In the genomic region with DNA sequence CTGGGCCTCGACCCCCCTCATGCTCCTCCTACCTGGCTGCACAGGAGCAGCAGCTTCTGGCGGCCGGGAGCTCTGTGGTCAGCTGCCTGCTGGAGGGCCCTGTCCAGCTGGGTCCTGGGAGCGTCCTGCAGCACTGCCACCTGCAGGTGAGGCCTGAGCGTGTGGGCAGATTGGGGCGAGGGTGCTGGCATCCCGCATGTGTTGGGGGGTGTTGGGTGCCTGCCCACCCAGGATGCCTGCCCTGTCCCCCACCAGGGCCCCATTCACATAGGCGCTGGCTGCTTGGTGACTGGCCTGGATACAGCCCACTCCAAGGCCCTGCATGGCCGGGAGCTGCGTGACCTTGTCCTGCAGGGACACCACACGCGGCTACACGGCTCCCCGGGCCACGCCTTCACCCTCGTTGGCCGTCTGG, we compare ENCODE assay signal across 10 cellular contexts. TPM values are rescaled to one million over a fixed set of nuclear protein-coding genes. Genes with fewer than 3 reads are reported as not detected.
DNase-seq lines count a peak whose midpoint lies in the region; ATAC-seq, FAIRE-seq and TF ChIP-seq lines count a peak whose summit lies in the region.
"Had no signal": no experiment of that assay in that cellular context is flagged by ENCODE, and none has a peak within 500 bp of the region (broad histone marks: within the 10 kb centered on the region; RNA-seq: fewer than 3 reads in every experiment).

No MANE protein-coding gene starts in this region.

- H3K27ac Mint-ChIP-seq in T-helper 17 cell = no peak overlapping the region

- H3K36me3 ChIP-seq in right atrium auricular region (peaks cover 37% of the 10 kb centered on the region), GM12878 (ENCODE audit: control insufficient read depth in 2 of 2, insufficient read depth in 2 of 2, low read length in 1 of 2) (no peaks in the 10 kb centered on the region; a peak in 1 of 4 replicates), kidney epithelial cell (ENCODE audit: control insufficient read depth, insufficient read depth, low read length) (no peaks in the 10 kb centered on the region)

- H4K20me1 ChIP-seq in GM12878 (ENCODE audit: control insufficient read depth, insufficient read depth) = no peaks in the 10 kb centered on the region

- RAD21 ChIA-PET in GM12878 (lab: Charles Lee; ENCODE audit: unreplicated experiment) = interaction anchor here (0.9 kb wide), 1 partner anchor 90 kb away, joined by 3 read pairs; no protein-coding TSS in a partner anchor

- peaks cover 7% of the 10 kb centered on the region for H3K4me1 Mint-ChIP-seq in T-helper 17 cell

- H3K36me3 Mint-ChIP-seq in T-helper 17 cell (ENCODE audit: low read depth) = peaks cover 2% of the 10 kb centered on the region

- H2AFZ ChIP-seq in GM12878 (ENCODE audit: control insufficient read depth, low read depth, low read length) = no peak overlapping the region

- no peak overlapping the region for H3K4me2 ChIP-seq in GM12878 (ENCODE audit: control insufficient read depth, insufficient read depth)

- H3K9ac ChIP-seq in GM12878 (ENCODE audit: control insufficient read depth, insufficient read depth, low read length) = no peak overlapping the region

- TF ChIP-seq RAD21 in GM12878 (IDR thresholded peaks at IDR 0.05; ENCODE audit: insufficient read depth, low read depth, low read length) = peak; percentile 18; the same call in 1 of the 2 replicates

- ATAC-seq in Right ventricle myocardium inferior (peak; percentile 53), GM12878 (peak; percentile 26; the same call in 2 of the 3 replicates), HG03457 (IDR thresholded peaks at IDR 0.05; ENCODE audit: unreplicated experiment) (no peak), T-helper 17 cell (no peak), HG02588 (IDR thresholded peaks at IDR 0.05; ENCODE audit: unreplicated experiment) (no peak), HG03175 (IDR thresholded peaks at IDR 0.05; ENCODE audit: unreplicated experiment) (no peak)

- SMC1A ChIA-PET in GM12878 (lab: Charles Lee; ENCODE audit: uncharacterized antibody, unreplicated experiment) = interaction anchor here (0.9 to 1.4 kb wide), 3 partner anchors 9 to 62 kb away, joined by 3 read pairs; no protein-coding TSS in a partner anchor

- H3K4me3 Mint-ChIP-seq in T-helper 17 cell = no peak overlapping the region

- H3K9me3 ChIP-seq in right atrium auricular region (no peaks in the 10 kb centered on the region), GM12878 (replicated peaks; ENCODE audit: control insufficient read depth, insufficient read depth, low read length) (no peaks in the 10 kb centered on the region), T-helper 17 cell (ENCODE audit: control insufficient read depth, low read length, poor library complexity, severe bottlenecking) (no peaks in the 10 kb centered on the region)

- DNase-seq in Right ventricle myocardium inferior (ENCODE audit: missing footprints) (no peak), right atrium auricular region (ENCODE audit: low spot score) (no peak), GM12878 (ENCODE audit: low read depth, low spot score) (no peak), kidney epithelial cell (ENCODE audit: low read depth) (no peak), T-helper 17 cell (no peak)
- DNase-seq: NCI-H2081 had no signal

- H3K4me1 ChIP-seq in right atrium auricular region = no peaks in the 10 kb centered on the region
- peaks cover 9% of the 10 kb centered on the region for H3K4me1 ChIP-seq in GM12878 (ENCODE audit: control insufficient read depth, insufficient read depth, low read length)

- no peaks in the 10 kb centered on the region for H3K79me2 ChIP-seq in GM12878 (ENCODE audit: control insufficient read depth, insufficient read depth, low read length)

- TF ChIP-seq CTCF in right atrium auricular region (IDR thresholded peaks at IDR 0.05) (peak in 1 of 2 donors; percentile 61), GM12878 (IDR thresholded peaks at IDR 0.05 in 2 of 3, conservative IDR thresholded peaks at IDR 0.05 in 1 of 3; ENCODE audit: control insufficient read depth in 2 of 3, extremely low read depth in 1 of 3, insufficient read depth in 1 of 3, low read depth in 3 of 3, low read length in 3 of 3) (peak in 2 of 3 experiments; percentile 11 to 26; a peak in 1 of 6 replicates), kidney epithelial cell (IDR thresholded peaks at IDR 0.05; ENCODE audit: insufficient read depth, low read length, poor library complexity, severe bottlenecking) (peak; percentile 59)

- no peaks in the 10 kb centered on the region for H3K27me3 Mint-ChIP-seq in T-helper 17 cell

- H3K27ac ChIP-seq in right atrium auricular region = no peak overlapping the region
- H3K27ac ChIP-seq in GM12878 (ENCODE audit: control insufficient read depth, insufficient read depth) = no peak overlapping the region
- H3K27ac ChIP-seq: C4-2B had no signal

- H3K4me3 ChIP-seq in right atrium auricular region = no peak overlapping the region
- no peak overlapping the region for H3K4me3 ChIP-seq in GM12878
- H3K4me3 ChIP-seq in kidney epithelial cell (ENCODE audit: low read depth, low read length) = no peak overlapping the region

- no peak for FAIRE-seq in GM12878 (lab: Jason Lieb, UNC)

- no peak for TF ChIP-seq EP300 in GM12878 (IDR thresholded peaks at IDR 0.05; ENCODE audit: borderline replicate concordance in 1 of 2, control insufficient read depth in 1 of 2, low read depth in 2 of 2, low read length in 2 of 2)

- POLR2A ChIA-PET in GM12878 (lab: Charles Lee) = interaction anchor here (1.5 kb wide), 1 partner anchor 39 kb away, joined by 3 read pairs; no protein-coding TSS in a partner anchor

- CTCF ChIA-PET in GM12878 (lab: Yijun Ruan, JAX) = interaction anchor here (0.9 to 1.0 kb wide), 2 partner anchors 13 to 141 kb away, joined by 3 read pairs; no protein-coding TSS in a partner anchor

- no TSS peak for BruUV-seq in GM12878 (replicated peaks; lab: Mats Ljungman, UMichigan)

- H3K27me3 ChIP-seq in right atrium auricular region (no peaks in the 10 kb centered on the region), GM12878 (replicated peaks in 1 of 2; ENCODE audit: control insufficient read depth in 2 of 2, insufficient read depth in 2 of 2, low read length in 1 of 2) (no peaks in the 10 kb centered on the region), kidney epithelial cell (ENCODE audit: control insufficient read depth, insufficient read depth, low read length) (no peaks in the 10 kb centered on the region)

- WGBS in GM12878 (ENCODE audit: insufficient coverage, insufficient replicate concordance, low lambda C conversion rate, missing lambda C conversion rate) = 93% methylated on average over 17 of the region's 17 CpGs

- intact Hi-C loops in Right ventricle myocardium inferior (cut with DNase I) (loop anchor here (2.0 kb wide), 1 partner anchor 76 kb away; no protein-coding TSS in a partner anchor), GM12878 (cut with micrococcal nuclease; ENCODE audit: unreplicated experiment) (no loop called here)

- 0 out of 2 replicates have a peak, but pooled peaks have one; percentile 15 for TF ChIP-seq POLR2A in GM12878 (IDR thresholded peaks at IDR 0.05; ENCODE audit: low read depth, low read length)

- in situ Hi-C loops in GM12878 (cut with MboI) = no loop called here

RNA-seq across cellular contexts. Expression of gene FCSK, which starts 16.5 kb away (rescaled TPM):
- 7.5 TPM for total RNA-seq in Right ventricle myocardium inferior
- 10 to 100 TPM in 1 of 2 donors, 1 to 10 TPM in 1; 9.5 to 10.2 TPM for total RNA-seq in right atrium auricular region
- 54.6 and 60.5 TPM in 2 replicates for total RNA-seq in GM12878 (2013; cell fraction: nucleolus; rRNA removed)
- total RNA-seq in GM12878 (2014; rRNA removed) = 12.9 and 13.5 TPM in 2 replicates
- total RNA-seq in GM12878 (2014; rRNA removed; fragmentation: Illumina TruSeq; extraction: Trizol) = 5.0 and 5.4 TPM in 2 replicates
- total RNA-seq in GM12878 (2021) = 17.6 and 18.7 TPM in 2 replicates
- polyA plus RNA-seq in GM12878 (2011; ENCODE audit: low read depth) = 6.8 TPM
- 5.1 and 9.5 TPM in 2 replicates for polyA plus RNA-seq in GM12878 (2011; rRNA removed)
- polyA plus RNA-seq in GM12878 (2011; cell fraction: cytosol; rRNA removed) = 9.9 and 11.6 TPM in 2 replicates
- polyA plus RNA-seq in GM12878 (2011; cell fraction: nucleus; rRNA removed) = 60.0 and 67.4 TPM in 2 replicates
- polyA plus RNA-seq in GM12878 (2012) = 8.0 and 8.3 TPM in 2 replicates
- polyA plus RNA-seq in GM12878 (2014; fragmentation: Illumina TruSeq; extraction: Trizol) = 2.8 and 6.2 TPM in 2 replicates
- polyA plus RNA-seq in GM12878 (2014; fragmentation: Nextera tagmentation; extraction: Ambion mirVana) = 1 to 10 TPM in 1 of 2 experiments, under 1 TPM in 1; 0.60 to 1.5 TPM
- polyA plus RNA-seq in GM12878 (2014; rRNA removed) = 13.6 and 15.7 TPM in 2 replicates
- 1 to 10 TPM; 5.8 to 8.5 TPM for polyA plus RNA-seq in GM12878 (2016; fragmentation: Nextera tagmentation; extraction: Ambion mirVana)
- 5.4 and 12.7 TPM in 2 replicates for polyA minus RNA-seq in GM12878 (2011; rRNA and poly(A)+ RNA removed)
- polyA minus RNA-seq in GM12878 (2011; cell fraction: cytosol; rRNA and poly(A)+ RNA removed) = 4.7 and 6.3 TPM in 2 replicates
- polyA minus RNA-seq in GM12878 (2011; cell fraction: nucleus; rRNA and poly(A)+ RNA removed) = 12.7 and 17.6 TPM in 2 replicates
- total RNA-seq in kidney epithelial cell = 19.9 and 23.2 TPM in 2 replicates
- total RNA-seq in T-helper 17 cell = 10 to 100 TPM; 27.1 to 27.7 TPM

RNA-seq across cellular contexts. Expression of gene ST3GAL2, which starts 32.0 kb away (rescaled TPM):
- total RNA-seq in Right ventricle myocardium inferior (25.6 TPM), right atrium auricular region (10 to 100 TPM; 13.5 to 16.9 TPM), GM12878 (2014; rRNA removed) (40.2 and 43.7 TPM in 2 replicates), GM12878 (2014; rRNA removed; fragmentation: Illumina TruSeq; extraction: Trizol) (22.7 and 28.4 TPM in 2 replicates), GM12878 (2021) (61.7 and 66.7 TPM in 2 replicates), kidney epithelial cell (22.6 and 24.9 TPM in 2 replicates), T-helper 17 cell (10 to 100 TPM; 11.8 to 14.4 TPM)
- 143 and 167 TPM in 2 replicates for total RNA-seq in GM12878 (2013; cell fraction: nucleolus; rRNA removed)
- 8.7 TPM for polyA plus RNA-seq in GM12878 (2011; ENCODE audit: low read depth)
- polyA plus RNA-seq in GM12878 (2011; rRNA removed) (20.7 and 29.7 TPM in 2 replicates), GM12878 (2014; fragmentation: Illumina TruSeq; extraction: Trizol) (4.9 and 15.5 TPM in 2 replicates), GM12878 (2014; fragmentation: Nextera tagmentation; extraction: Ambion mirVana) (1 to 10 TPM in 1 of 2 experiments, under 1 TPM in 1; 0.95 to 1.4 TPM), GM12878 (2014; rRNA removed) (39.5 and 49.8 TPM in 2 replicates), GM12878 (2016; fragmentation: Nextera tagmentation; extraction: Ambion mirVana) (10 to 100 TPM; 10.5 to 23.4 TPM)
- polyA plus RNA-seq in GM12878 (2011; cell fraction: cytosol; rRNA removed) = 35.3 and 44.9 TPM in 2 replicates
- polyA plus RNA-seq in GM12878 (2011; cell fraction: nucleus; rRNA removed) = 23.2 and 29.6 TPM in 2 replicates
- polyA plus RNA-seq in GM12878 (2012) = 35.0 and 38.4 TPM in 2 replicates
- 68.2 and 127 TPM in 2 replicates for polyA minus RNA-seq in GM12878 (2011; rRNA and poly(A)+ RNA removed)
- 39.0 and 49.5 TPM in 2 replicates for polyA minus RNA-seq in GM12878 (2011; cell fraction: cytosol; rRNA and poly(A)+ RNA removed)
- polyA minus RNA-seq in GM12878 (2011; cell fraction: nucleus; rRNA and poly(A)+ RNA removed) = 38.8 and 58.4 TPM in 2 replicates

RNA-seq across cellular contexts. Expression of gene COG4, which starts 52.4 kb away (rescaled TPM):
- total RNA-seq in Right ventricle myocardium inferior = 46.5 TPM
- 10 to 100 TPM; 29.1 to 41.8 TPM for total RNA-seq in right atrium auricular region
- total RNA-seq in GM12878 (2013; cell fraction: nucleolus; rRNA removed) = 66.9 and 75.2 TPM in 2 replicates
- 32.0 and 33.9 TPM in 2 replicates for total RNA-seq in GM12878 (2014; rRNA removed)
- 26.2 and 26.6 TPM in 2 replicates for total RNA-seq in GM12878 (2014; rRNA removed; fragmentation: Illumina TruSeq; extraction: Trizol)
- 39.0 and 51.5 TPM in 2 replicates for total RNA-seq in GM12878 (2021)
- 21.7 TPM for polyA plus RNA-seq in GM12878 (2011; ENCODE audit: low read depth)
- polyA plus RNA-seq in GM12878 (2011; rRNA removed) = 31.8 and 35.3 TPM in 2 replicates
- 27.8 and 44.8 TPM in 2 replicates for polyA plus RNA-seq in GM12878 (2011; cell fraction: cytosol; rRNA removed)
- 188 and 196 TPM in 2 replicates for polyA plus RNA-seq in GM12878 (2011; cell fraction: nucleus; rRNA removed)
- 34.4 and 39.6 TPM in 2 replicates for polyA plus RNA-seq in GM12878 (2012)
- polyA plus RNA-seq in GM12878 (2014; fragmentation: Illumina TruSeq; extraction: Trizol) = 22.3 and 25.0 TPM in 2 replicates
- polyA plus RNA-seq in GM12878 (2014; fragmentation: Nextera tagmentation; extraction: Ambion mirVana) = 1 to 10 TPM; 7.0 to 8.9 TPM
- polyA plus RNA-seq in GM12878 (2014; rRNA removed) = 32.0 and 32.2 TPM in 2 replicates
- 10 to 100 TPM; 56.4 to 57.7 TPM for polyA plus RNA-seq in GM12878 (2016; fragmentation: Nextera tagmentation; extraction: Ambion mirVana)
- 33.4 and 37.3 TPM in 2 replicates for polyA minus RNA-seq in GM12878 (2011; rRNA and poly(A)+ RNA removed)
- 11.4 and 12.2 TPM in 2 replicates for polyA minus RNA-seq in GM12878 (2011; cell fraction: cytosol; rRNA and poly(A)+ RNA removed)
- 15.8 and 18.8 TPM in 2 replicates for polyA minus RNA-seq in GM12878 (2011; cell fraction: nucleus; rRNA and poly(A)+ RNA removed)
- total RNA-seq in kidney epithelial cell = 37.7 and 46.4 TPM in 2 replicates
- total RNA-seq in T-helper 17 cell = 10 to 100 TPM; 26.3 to 54.0 TPM

RNA-seq across cellular contexts. Expression of gene SF3B3, which starts 52.7 kb away (rescaled TPM):
- total RNA-seq in Right ventricle myocardium inferior = 131 TPM
- 10 to 100 TPM; 82.1 to 95.1 TPM for total RNA-seq in right atrium auricular region
- total RNA-seq in GM12878 (2013; cell fraction: nucleolus; rRNA removed) = 407 and 417 TPM in 2 replicates
- 200 and 224 TPM in 2 replicates for total RNA-seq in GM12878 (2014; rRNA removed)
- total RNA-seq in GM12878 (2014; rRNA removed; fragmentation: Illumina TruSeq; extraction: Trizol) = 172 and 195 TPM in 2 replicates
- 416 and 453 TPM in 2 replicates for total RNA-seq in GM12878 (2021)
- polyA plus RNA-seq in GM12878 (2011; ENCODE audit: low read depth) = 99.3 TPM
- 102 and 184 TPM in 2 replicates for polyA plus RNA-seq in GM12878 (2011; rRNA removed)
- 202 and 266 TPM in 2 replicates for polyA plus RNA-seq in GM12878 (2011; cell fraction: cytosol; rRNA removed)
- polyA plus RNA-seq in GM12878 (2011; cell fraction: nucleus; rRNA removed) = 229 and 324 TPM in 2 replicates
- polyA plus RNA-seq in GM12878 (2012) = 132 and 162 TPM in 2 replicates
- polyA plus RNA-seq in GM12878 (2014; fragmentation: Illumina TruSeq; extraction: Trizol) = 349 and 362 TPM in 2 replicates
- 100 to 1,000 TPM; 151 to 206 TPM for polyA plus RNA-seq in GM12878 (2014; fragmentation: Nextera tagmentation; extraction: Ambion mirVana)
- 134 and 139 TPM in 2 replicates for polyA plus RNA-seq in GM12878 (2014; rRNA removed)
- 100 to 1,000 TPM; 431 to 432 TPM for polyA plus RNA-seq in GM12878 (2016; fragmentation: Nextera tagmentation; extraction: Ambion mirVana)
- polyA minus RNA-seq in GM12878 (2011; rRNA and poly(A)+ RNA removed) = 255 and 285 TPM in 2 replicates
- polyA minus RNA-seq in GM12878 (2011; cell fraction: cytosol; rRNA and poly(A)+ RNA removed) = 86.7 and 146 TPM in 2 replicates
- 82.1 and 153 TPM in 2 replicates for polyA minus RNA-seq in GM12878 (2011; cell fraction: nucleus; rRNA and poly(A)+ RNA removed)
- 103 and 140 TPM in 2 replicates for total RNA-seq in kidney epithelial cell
- 100 to 1,000 TPM; 163 to 182 TPM for total RNA-seq in T-helper 17 cell

Comparison
In these comparisons a context has a peak if more than half of its experiments do, and no peak if none do; other contexts are left out.
1. ATAC-seq: peak in Right ventricle myocardium inferior (single experiment) and GM12878 (single experiment); none in HG03457 (single experiment), T-helper 17 cell (single experiment), HG02588 (single experiment) and HG03175 (single experiment).